ENCODE assay signal across 1 cellular context in genomic region chr11:103682318-103683184, GRCh38.
TF ChIP-seq lines count a peak whose summit lies in the region.

No MANE protein-coding gene starts in this region.

TF ChIP-seq in GM23338, 12 proteins besides CTCF, POLR2A, EP300 and RAD21 (continued from another document):
- TF ChIP-seq STAT1 (IDR thresholded peaks at IDR 0.05; ENCODE audit: unreplicated experiment) (no peak), ZNF462 (CRISPR knock-in tag; IDR thresholded peaks at IDR 0.05) (0 out of 2 replicates have a peak, but pooled peaks have one; percentile 28), JUNB (IDR thresholded peaks at IDR 0.05; ENCODE audit: unreplicated experiment) (no peak), NANOG (IDR thresholded peaks at IDR 0.05; ENCODE audit: borderline replicate concordance) (peak; percentile 83; the same call in 1 of the 2 replicates)
